1 cellular context compared by ENCODE assay signal in genomic region chr1:236366681-236367080, GRCh38. TPM values are rescaled to one million over a fixed set of nuclear protein-coding genes. Genes with fewer than 3 reads are reported as not detected.
"Had no signal": no experiment of that assay in that cellular context is flagged by ENCODE, and none has a peak within 500 bp of the region (broad histone marks: within the 10 kb centered on the region; RNA-seq: fewer than 3 reads in every experiment).

No MANE protein-coding gene starts in this region.

RNA-seq across cellular contexts. Expression of gene EDARADD, which starts 27.4 kb away (rescaled TPM):
- total RNA-seq: ascending aorta had no signal
